In the genomic region with DNA sequence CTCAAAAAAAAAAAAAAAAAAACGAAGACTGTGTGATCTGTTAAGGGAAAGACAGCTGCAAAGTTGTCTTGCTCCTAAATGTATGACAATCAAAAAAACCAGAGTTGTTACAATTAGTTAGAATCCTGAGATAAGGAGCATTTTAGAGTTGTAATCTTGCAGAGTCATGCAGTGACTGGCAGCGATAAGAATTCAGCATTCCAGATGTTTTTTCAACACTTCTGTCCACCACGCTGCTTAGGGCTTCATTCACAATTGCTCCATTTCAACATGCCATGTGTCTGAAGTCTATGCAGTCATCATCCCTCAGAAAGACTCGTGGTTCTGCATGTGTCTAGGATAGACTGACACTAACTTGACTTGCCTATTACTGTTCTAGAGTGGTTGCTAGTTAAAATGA, we compare ENCODE assay signal across 22 cellular contexts.
DNase-seq lines count a peak whose midpoint lies in the region; ATAC-seq and TF ChIP-seq lines count a peak whose summit lies in the region.
"Had no signal": no experiment of that assay in that cellular context is flagged by ENCODE, and none has a peak within 500 bp of the region (broad histone marks: within the 10 kb centered on the region; RNA-seq: fewer than 3 reads in every experiment).

No MANE protein-coding gene starts in this region.

- H3K27ac ChIP-seq in caudate nucleus (ENCODE audit: low read depth, low read length), result no peak overlapping the region
- H3K27ac ChIP-seq: A549; BLaER1 treated with 17β-estradiol and CSF1 and Interleukin-3, amounts not matched to agents 10 nM and 100 nM had no signal

- no peaks in the 10 kb centered on the region for H3K36me3 Mint-ChIP-seq in osteocyte (ENCODE audit: unreplicated experiment)
- H3K36me3 Mint-ChIP-seq: CD4-positive, alpha-beta memory T cell had no signal

- no peak for TF ChIP-seq CTCF in AG10803 (conservative IDR thresholded peaks at IDR 0.05; ENCODE audit: low read length)
- TF ChIP-seq CTCF in osteocyte (IDR thresholded peaks at IDR 0.05), result no peak

- ATAC-seq in GM18907 (IDR thresholded peaks at IDR 0.05; ENCODE audit: unreplicated experiment) (no peak), GM19395 (IDR thresholded peaks at IDR 0.05; ENCODE audit: unreplicated experiment) (no peak)
- ATAC-seq: A549, HCT116, PC-3 had no signal

- H3K4me3 ChIP-seq in AG10803 (ENCODE audit: low read length), result no peak overlapping the region
- H3K4me3 ChIP-seq: A549; BLaER1 treated with 17β-estradiol and CSF1 and Interleukin-3, amounts not matched to agents 10 nM and 100 nM had no signal

- DNase-seq in AG10803 (ENCODE audit: low read depth) (peak; percentile 58), OCI-M1 (lab: John Stamatoyannopoulos, UW) (peak; percentile 18), dedifferentiated amniotic fluid mesenchymal stem cell (ENCODE audit: extremely low spot score) (peak; percentile 34), osteocyte (ENCODE audit: extremely low spot score, unreplicated experiment) (peak; percentile 32), caudate nucleus (lab: John Stamatoyannopoulos, UW) (no peak), epidermal melanocyte (ENCODE audit: insufficient read length, low spot score) (no peak)
- DNase-seq: Caco-2; CD4-positive, alpha-beta memory T cell; DND-41; GOT3; IMR-90; MV-4-11; NCI-H1694; NCI-H2081; NCI-H446 treated with DMSO at 0.1 percent for 48 hours; PC-3; Right ventricle myocardium superior had no signal

- no peak overlapping the region for H3K4me3 Mint-ChIP-seq in osteocyte (ENCODE audit: unreplicated experiment)
- H3K4me3 Mint-ChIP-seq: CD4-positive, alpha-beta memory T cell had no signal

- peaks cover 4% of the 10 kb centered on the region for H3K9me3 Mint-ChIP-seq in osteocyte (ENCODE audit: unreplicated experiment)
- H3K9me3 Mint-ChIP-seq: CD4-positive, alpha-beta memory T cell had no signal

- H3K27ac Mint-ChIP-seq in osteocyte (ENCODE audit: unreplicated experiment), result no peak overlapping the region
- H3K27ac Mint-ChIP-seq: CD4-positive, alpha-beta memory T cell had no signal

- peaks cover 17% of the 10 kb centered on the region for H3K27me3 Mint-ChIP-seq in osteocyte (ENCODE audit: unreplicated experiment)

- H3K4me1 Mint-ChIP-seq in osteocyte (ENCODE audit: unreplicated experiment), result peaks cover 8% of the 10 kb centered on the region

Comparison
In these comparisons a context has a peak if more than half of its experiments do, and no peak if none do; other contexts are left out.
1. DNase-seq: peak in AG10803 (single experiment), OCI-M1 (single experiment), dedifferentiated amniotic fluid mesenchymal stem cell (single experiment) and osteocyte (single experiment); none in caudate nucleus (0 of 61) and epidermal melanocyte (single experiment).